ENCODE assay signal across 29 cellular contexts in genomic region chr13:80563451-80563850, GRCh38.
"Had no signal": no experiment of that assay in that cellular context is flagged by ENCODE, and none has a peak within 500 bp of the region (broad histone marks: within the 10 kb centered on the region; RNA-seq: fewer than 3 reads in every experiment).

No MANE protein-coding gene starts in this region.

- DNase-seq: activated B cell treated with CpG ODN at 0.5 μM for 24 hours; activated CD4-positive, alpha-beta T cell treated with anti-CD3 and anti-CD28 coated beads, Interleukin-2, amount 50 U/mL, for 1 hour; activated CD8-positive, alpha-beta T cell treated with anti-CD3 and anti-CD28 coated beads for 36 hours; activated gamma-delta T cell treated with Interleukin-2 at 50 U/mL for 16 hours; activated naive CD4-positive, alpha-beta T cell treated with anti-CD3 and anti-CD28 coated beads, Interleukin-2, amount 50 U/mL, for 16 hours; activated T-cell treated with anti-CD3 and anti-CD28 coated beads, Interleukin-2, amount 50 U/mL, for 4 hours; amygdala; colonic mucosa; effector CD8-positive, alpha-beta T cell; foreskin fibroblast; heart left ventricle; hypothalamus; mucosa of descending colon; nucleus accumbens; psoas muscle; stimulated activated CD4-positive, alpha-beta T cell treated with anti-CD3 and anti-CD28 coated beads, Interleukin-15, amount 100 ng/mL, for 24 hours; stimulated activated CD4-positive, alpha-beta T cell treated with anti-CD3 and anti-CD28 coated beads, Interleukin-2, amount 100 ng/mL, for 24 hours; stimulated activated naive B cell treated with anti-CD40 and anti-IgM and Interleukin-4, amounts not matched to agents 10 μg/mL and 1 μg/mL and 100 μg/mL, for 72 hours; T-helper 1 cell; tibial artery; upper lobe of right lung had no signal

- H3K79me2 ChIP-seq: parathyroid adenoma had no signal

- H3K36me3 ChIP-seq: colonic mucosa, heart left ventricle, suprapubic skin, tibial artery, upper lobe of right lung had no signal

- H3K4me3 ChIP-seq: colonic mucosa, heart left ventricle, lung, mucosa of descending colon, psoas muscle, suprapubic skin, tibial artery, upper lobe of right lung had no signal

- H3K4me1 ChIP-seq: colonic mucosa, parathyroid adenoma, suprapubic skin, tibial artery, upper lobe of right lung had no signal

- H3K27ac ChIP-seq: colonic mucosa, parathyroid adenoma, psoas muscle, suprapubic skin, tibial artery, upper lobe of right lung had no signal

- FAIRE-seq: bronchial epithelial cell had no signal

- H3K27ac Mint-ChIP-seq: activated B cell treated with CpG ODN at 0.5 μM for 24 hours; activated CD8-positive, alpha-beta T cell treated with anti-CD3 and anti-CD28 coated beads for 36 hours; activated T-helper 17 cell treated with anti-CD3 and anti-CD28 coated beads, Interleukin-2, amount 50 U/mL, for 72 hours; stimulated activated naive B cell treated with anti-CD40 and anti-IgM and Interleukin-4, amounts not matched to agents 10 μg/mL and 1 μg/mL and 100 μg/mL, for 72 hours; T-helper 2 cell treated with Interferon-gamma antibody and Interleukin-4, amounts not matched to agents 5 μg/mL and 100 μg/mL, for 36 hours had no signal

- H3K4me1 Mint-ChIP-seq: activated B cell treated with CpG ODN at 0.5 μM for 24 hours; activated T-helper 17 cell treated with anti-CD3 and anti-CD28 coated beads, Interleukin-2, amount 50 U/mL, for 72 hours had no signal

- H3K4me3 Mint-ChIP-seq: activated B cell treated with CpG ODN at 0.5 μM for 24 hours; activated CD8-positive, alpha-beta T cell treated with anti-CD3 and anti-CD28 coated beads for 36 hours; activated T-cell treated with anti-CD3 and anti-CD28 coated beads, Interleukin-2, amount 50 U/mL, for 4 hours; activated T-helper 17 cell treated with anti-CD3 and anti-CD28 coated beads, Interleukin-2, amount 50 U/mL, for 72 hours; neural crest cell; stimulated activated naive B cell treated with anti-CD40 and anti-IgM and Interleukin-4, amounts not matched to agents 10 μg/mL and 1 μg/mL and 100 μg/mL, for 72 hours; T-helper 2 cell treated with Interferon-gamma antibody and Interleukin-4, amounts not matched to agents 5 μg/mL and 100 μg/mL, for 36 hours had no signal

- H2AFZ ChIP-seq: parathyroid adenoma had no signal

- H3K27me3 ChIP-seq: colonic mucosa, heart left ventricle, suprapubic skin, tibial artery, upper lobe of right lung had no signal

- H3K9me3 Mint-ChIP-seq: activated B cell treated with CpG ODN at 0.5 μM for 24 hours; activated CD8-positive, alpha-beta T cell treated with anti-CD3 and anti-CD28 coated beads for 36 hours; stimulated activated naive B cell treated with anti-CD40 and anti-IgM and Interleukin-4, amounts not matched to agents 10 μg/mL and 1 μg/mL and 100 μg/mL, for 72 hours; T-helper 2 cell treated with Interferon-gamma antibody and Interleukin-4, amounts not matched to agents 5 μg/mL and 100 μg/mL, for 36 hours had no signal

- H3K9ac ChIP-seq: parathyroid adenoma had no signal

- H3K36me3 Mint-ChIP-seq: stimulated activated naive B cell treated with anti-CD40 and anti-IgM and Interleukin-4, amounts not matched to agents 10 μg/mL and 1 μg/mL and 100 μg/mL, for 72 hours had no signal

- H3K9me3 ChIP-seq: colonic mucosa, heart left ventricle, mucosa of descending colon, psoas muscle, suprapubic skin, tibial artery, upper lobe of right lung had no signal

- ATAC-seq: activated CD8-positive, alpha-beta T cell treated with anti-CD3 and anti-CD28 coated beads for 36 hours; activated T-cell treated with anti-CD3 and anti-CD28 coated beads, Interleukin-2, amount 50 U/mL, for 4 hours; activated T-helper 17 cell treated with anti-CD3 and anti-CD28 coated beads, Interleukin-2, amount 50 U/mL, for 72 hours; left lobe of liver; mucosa of descending colon; psoas muscle; stimulated activated naive B cell treated with anti-CD40 and anti-IgM and Interleukin-4, amounts not matched to agents 10 μg/mL and 1 μg/mL and 100 μg/mL, for 72 hours; upper lobe of right lung had no signal

- H3K27me3 Mint-ChIP-seq: activated B cell treated with CpG ODN at 0.5 μM for 24 hours; activated CD8-positive, alpha-beta T cell treated with anti-CD3 and anti-CD28 coated beads for 36 hours; activated T-helper 17 cell treated with anti-CD3 and anti-CD28 coated beads, Interleukin-2, amount 50 U/mL, for 72 hours; stimulated activated naive B cell treated with anti-CD40 and anti-IgM and Interleukin-4, amounts not matched to agents 10 μg/mL and 1 μg/mL and 100 μg/mL, for 72 hours had no signal
